20 cellular contexts compared by ENCODE assay signal in the genomic region with DNA sequence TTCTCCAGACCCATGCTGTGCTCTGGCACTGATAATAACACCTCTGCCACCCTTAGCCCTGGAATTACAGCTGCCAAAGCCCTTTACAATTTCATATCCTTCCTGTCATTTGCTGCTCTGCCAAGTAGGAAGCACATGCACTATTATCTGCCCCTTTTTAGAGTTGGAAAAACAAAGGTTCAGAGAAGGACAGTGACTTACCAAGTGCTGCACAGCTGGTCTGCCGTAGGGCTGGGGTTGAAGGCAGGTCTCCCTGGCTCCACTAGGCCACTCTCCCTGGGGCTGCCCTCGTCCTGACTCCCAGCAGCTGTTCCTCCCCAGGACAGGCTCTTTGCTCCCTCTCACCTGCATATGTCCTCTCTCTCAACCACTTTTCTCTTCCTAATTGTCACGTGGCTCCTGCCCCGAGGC.
A peak's percentile ranks its signal among the peaks of the same experiment; 100 is the strongest.
DNase-seq lines count a peak whose midpoint lies in the region; ATAC-seq, FAIRE-seq and TF ChIP-seq lines count a peak whose summit lies in the region.
"Had no signal": no experiment of that assay in that cellular context is flagged by ENCODE, and none has a peak within 500 bp of the region (broad histone marks: within the 10 kb centered on the region; RNA-seq: fewer than 3 reads in every experiment).

No MANE protein-coding gene starts in this region.

- no peak for TF ChIP-seq RAD21 in Ishikawa (IDR thresholded peaks at IDR 0.05; ENCODE audit: low read depth)

- peak overlapping the region; percentile 13 for H3K18ac ChIP-seq in trophoblast cell (ENCODE audit: low read length)

- H3K4me3 ChIP-seq in bronchial epithelial cell (ENCODE audit: low read depth, low read length) (no peak overlapping the region), trophoblast cell (ENCODE audit: low read depth, low read length) (no peak overlapping the region)
- H3K4me3 ChIP-seq: SK-N-MC had no signal

- no peak overlapping the region for H3K4ac ChIP-seq in trophoblast cell (ENCODE audit: low read depth, low read length)

- no peak overlapping the region for H4K91ac ChIP-seq in trophoblast cell (ENCODE audit: low read depth, low read length)

- no peaks in the 10 kb centered on the region for H3K79me1 ChIP-seq in trophoblast cell (ENCODE audit: low read length)

- no peak overlapping the region for H3K4me2 ChIP-seq in trophoblast cell (ENCODE audit: low read length)

- H3K36me3 ChIP-seq in bronchial epithelial cell (ENCODE audit: control insufficient read depth, insufficient read depth, low read length) (no peaks in the 10 kb centered on the region), trophoblast cell (ENCODE audit: control insufficient read depth in 1 of 2, insufficient read depth in 2 of 2, low read length in 2 of 2) (no peaks in the 10 kb centered on the region)

- ATAC-seq in HG03175 (IDR thresholded peaks at IDR 0.05; ENCODE audit: unreplicated experiment) = no peak

- H3K4me1 ChIP-seq in trophoblast cell (ENCODE audit: control insufficient read depth in 1 of 2, insufficient read depth in 2 of 2, low read length in 2 of 2) = peaks cover 14 to 16% of the 10 kb centered on the region in 2 experiments

- no peak overlapping the region for H4K12ac ChIP-seq in trophoblast cell (ENCODE audit: low read depth, low read length)

- no peak for TF ChIP-seq CTCF in bronchial epithelial cell (IDR thresholded peaks at IDR 0.05; ENCODE audit: insufficient read depth, low read length, severe bottlenecking)

- H3K27me3 ChIP-seq in bronchial epithelial cell (ENCODE audit: control insufficient read depth, insufficient read depth, low read length) (no peaks in the 10 kb centered on the region), trophoblast cell (ENCODE audit: insufficient read depth, low read length) (no peaks in the 10 kb centered on the region)

- H3K79me2 ChIP-seq in trophoblast cell (ENCODE audit: control insufficient read depth, insufficient read depth, low read length, poor library complexity) = no peaks in the 10 kb centered on the region

- H3K23ac ChIP-seq in trophoblast cell (ENCODE audit: low read length) = no peak overlapping the region

- H2BK5ac ChIP-seq in trophoblast cell (ENCODE audit: low read depth, low read length, poor library complexity) = no peak overlapping the region

- no peak overlapping the region for H3K27ac ChIP-seq in trophoblast cell (ENCODE audit: low read depth, low read length)

- H3K9ac ChIP-seq in trophoblast cell (ENCODE audit: low read length) = no peak overlapping the region

- WGBS in trophoblast cell (ENCODE audit: extremely low coverage, insufficient coverage, insufficient read length) = no CpG with 5 or more reads among the region's 4 CpGs

- no peak overlapping the region for H3K14ac ChIP-seq in trophoblast cell (ENCODE audit: low read length)

- H2AK5ac ChIP-seq in trophoblast cell (ENCODE audit: low read length) = no peak overlapping the region

- peak overlapping the region; percentile 1 for H2BK12ac ChIP-seq in trophoblast cell (ENCODE audit: low read length)

- no peak overlapping the region for H2AFZ ChIP-seq in trophoblast cell (ENCODE audit: insufficient read depth, low read length, poor library complexity)

- peak; percentile 13 for FAIRE-seq in bronchial epithelial cell (lab: Jason Lieb, UNC)
- FAIRE-seq: GM19239, H54, RCC 7860 had no signal

- DNase-seq in bronchial epithelial cell (ENCODE audit: low read depth) (no peak), islet precursor cell (peak; percentile 61), trophoblast cell (peak; percentile 16 to 46), NCI-H2227 (lab: John Stamatoyannopoulos, UW; ENCODE audit: unreplicated experiment) (no peak), NOMO-1 treated with dmso at 0.1 percent for 144 hours (lab: John Stamatoyannopoulos, UW; ENCODE audit: unreplicated experiment) (no peak)
- DNase-seq: ACHN; AML-193; Calu3; CD4-positive, alpha-beta T cell; DMS53; IMR-90; NCI-H187; NCI-H748 treated with DMSO at 0.1 percent for 48 hours; Right ventricle myocardium superior had no signal

- TF ChIP-seq EP300 in Ishikawa (IDR thresholded peaks at IDR 0.05; ENCODE audit: borderline replicate concordance) = peak; percentile 39; the same call in 1 of the 2 replicates

- H4K8ac ChIP-seq in trophoblast cell (ENCODE audit: low read depth, low read length) = no peak overlapping the region

- no peaks in the 10 kb centered on the region for H3K9me3 ChIP-seq in trophoblast cell (ENCODE audit: insufficient read depth, low read depth, low read length)

- no peak overlapping the region for H2BK120ac ChIP-seq in trophoblast cell (ENCODE audit: insufficient read depth, low read length, poor library complexity)

TF ChIP-seq in Ishikawa, 13 proteins besides CTCF, POLR2A, EP300 and RAD21:
- peak; percentile 35; the same call in 1 of the 2 replicates for TF ChIP-seq NFIC (IDR thresholded peaks at IDR 0.05)
- TF ChIP-seq TEAD4 (IDR thresholded peaks at IDR 0.05) = no peak

Comparison
In these comparisons a context has a peak if more than half of its experiments do, and no peak if none do; other contexts are left out.
1. DNase-seq: peak in islet precursor cell (single experiment) and trophoblast cell (2 of 2); none in bronchial epithelial cell (single experiment), NCI-H2227 (single experiment) and NOMO-1 treated with dmso at 0.1 percent for 144 hours (single experiment).